ENCODE assay signal across 10 cellular contexts in genomic region chr7:149621776-149622175, GRCh38.
DNase-seq lines count a peak whose midpoint lies in the region; ATAC-seq and TF ChIP-seq lines count a peak whose summit lies in the region.
"Had no signal": no experiment of that assay in that cellular context is flagged by ENCODE, and none has a peak within 500 bp of the region (broad histone marks: within the 10 kb centered on the region; RNA-seq: fewer than 3 reads in every experiment).

No MANE protein-coding gene starts in this region.

- in situ Hi-C loops in Caki2 (cut with HindIII; ENCODE audit: low pct_unique_long_range_greater_than_20kb, low sequenced_read_pairs) (no loop called here), KBM-7 (cut with MboI; ENCODE audit: low pct_unique_long_range_greater_than_20kb, low sequenced_read_pairs) (no loop called here)

- peaks cover 32% of the 10 kb centered on the region for H3K4me1 Mint-ChIP-seq in activated T-helper 1 cell treated with anti-CD3 and anti-CD28 coated beads, Interleukin-12 subunit alpha, Interleukin-12 subunit beta, Interleukin-2, Interleukin-4 antibody, amounts not matched to agents 30 ng/mL and 10 ng/mL and 1 ng/mL, durations not matched to agents 14 hours and 24 hours and 36 hours (ENCODE audit: low read depth)
- peaks cover 45% of the 10 kb centered on the region for H3K4me1 Mint-ChIP-seq in nephron

- peak; percentile 44 for DNase-seq in Caki2 (ENCODE audit: low read depth)
- DNase-seq in KBM-7: peak; percentile 42
- no peak for DNase-seq in activated T-helper 1 cell treated with anti-CD3 and anti-CD28 coated beads, Interleukin-12 subunit alpha, Interleukin-12 subunit beta, Interleukin-2, Interleukin-4 antibody, amounts not matched to agents 30 ng/mL and 10 ng/mL and 1 ng/mL, durations not matched to agents 14 hours and 24 hours and 36 hours (ENCODE audit: low spot score)
- DNase-seq in COLO668 (lab: John Stamatoyannopoulos, UW; ENCODE audit: unreplicated experiment): no peak
- no peak for DNase-seq in left lobe of liver (ENCODE audit: low spot score)
- no peak for DNase-seq in SHP77 (lab: John Stamatoyannopoulos, UW)
- DNase-seq: adrenal gland; effector CD4-positive, alpha-beta T cell; NCI-H146 had no signal

- H3K27ac Mint-ChIP-seq in activated T-helper 1 cell treated with anti-CD3 and anti-CD28 coated beads, Interleukin-12 subunit alpha, Interleukin-12 subunit beta, Interleukin-2, Interleukin-4 antibody, amounts not matched to agents 30 ng/mL and 10 ng/mL and 1 ng/mL, durations not matched to agents 14 hours and 24 hours and 36 hours: no peak overlapping the region
- H3K27ac Mint-ChIP-seq in nephron: no peak overlapping the region

- peaks cover 4% of the 10 kb centered on the region for H3K27me3 Mint-ChIP-seq in activated T-helper 1 cell treated with anti-CD3 and anti-CD28 coated beads, Interleukin-12 subunit alpha, Interleukin-12 subunit beta, Interleukin-2, Interleukin-4 antibody, amounts not matched to agents 30 ng/mL and 10 ng/mL and 1 ng/mL, durations not matched to agents 14 hours and 24 hours and 36 hours (ENCODE audit: insufficient read depth)
- no peaks in the 10 kb centered on the region for H3K27me3 Mint-ChIP-seq in nephron (ENCODE audit: low read depth)

- intact Hi-C loops in activated T-helper 1 cell treated with anti-CD3 and anti-CD28 coated beads, Interleukin-12 subunit alpha, Interleukin-12 subunit beta, Interleukin-2, Interleukin-4 antibody, amounts not matched to agents 30 ng/mL and 10 ng/mL and 1 ng/mL, durations not matched to agents 14 hours and 24 hours and 36 hours (cut with micrococcal nuclease): loop anchor here (5.0 to 10.0 kb wide), 4 partner anchors 427 to 1463 kb away; partner anchors contain the start of genes ACTR3C, AGAP3, FASTK and LRRC61

- peaks cover 42% of the 10 kb centered on the region for H3K36me3 Mint-ChIP-seq in activated T-helper 1 cell treated with anti-CD3 and anti-CD28 coated beads, Interleukin-12 subunit alpha, Interleukin-12 subunit beta, Interleukin-2, Interleukin-4 antibody, amounts not matched to agents 30 ng/mL and 10 ng/mL and 1 ng/mL, durations not matched to agents 14 hours and 24 hours and 36 hours (ENCODE audit: low read depth)
- peaks cover 45% of the 10 kb centered on the region for H3K36me3 Mint-ChIP-seq in nephron (ENCODE audit: low read depth)

- no peak for TF ChIP-seq CTCF in nephron (IDR thresholded peaks at IDR 0.05; ENCODE audit: unreplicated experiment in 3 of 3)

- H3K9me3 Mint-ChIP-seq in activated T-helper 1 cell treated with anti-CD3 and anti-CD28 coated beads, Interleukin-12 subunit alpha, Interleukin-12 subunit beta, Interleukin-2, Interleukin-4 antibody, amounts not matched to agents 30 ng/mL and 10 ng/mL and 1 ng/mL, durations not matched to agents 14 hours and 24 hours and 36 hours: no peaks in the 10 kb centered on the region
- no peaks in the 10 kb centered on the region for H3K9me3 Mint-ChIP-seq in nephron

- no peak for ATAC-seq in left lobe of liver

- peak overlapping the region; percentile 5 for H3K4me3 Mint-ChIP-seq in activated T-helper 1 cell treated with anti-CD3 and anti-CD28 coated beads, Interleukin-12 subunit alpha, Interleukin-12 subunit beta, Interleukin-2, Interleukin-4 antibody, amounts not matched to agents 30 ng/mL and 10 ng/mL and 1 ng/mL, durations not matched to agents 14 hours and 24 hours and 36 hours
- H3K4me3 Mint-ChIP-seq in nephron: peak overlapping the region; percentile 24 to 95 (median 38)

Comparison
In these comparisons a context has a peak if more than half of its experiments do, and no peak if none do; other contexts are left out.
1. DNase-seq: peak in Caki2 (single experiment) and KBM-7 (single experiment); none in activated T-helper 1 cell treated with anti-CD3 and anti-CD28 coated beads, Interleukin-12 subunit alpha, Interleukin-12 subunit beta, Interleukin-2, Interleukin-4 antibody, amounts not matched to agents 30 ng/mL and 10 ng/mL and 1 ng/mL, durations not matched to agents 14 hours and 24 hours and 36 hours (single experiment), COLO668 (single experiment), left lobe of liver (single experiment) and SHP77 (0 of 2).